In the genomic region with DNA sequence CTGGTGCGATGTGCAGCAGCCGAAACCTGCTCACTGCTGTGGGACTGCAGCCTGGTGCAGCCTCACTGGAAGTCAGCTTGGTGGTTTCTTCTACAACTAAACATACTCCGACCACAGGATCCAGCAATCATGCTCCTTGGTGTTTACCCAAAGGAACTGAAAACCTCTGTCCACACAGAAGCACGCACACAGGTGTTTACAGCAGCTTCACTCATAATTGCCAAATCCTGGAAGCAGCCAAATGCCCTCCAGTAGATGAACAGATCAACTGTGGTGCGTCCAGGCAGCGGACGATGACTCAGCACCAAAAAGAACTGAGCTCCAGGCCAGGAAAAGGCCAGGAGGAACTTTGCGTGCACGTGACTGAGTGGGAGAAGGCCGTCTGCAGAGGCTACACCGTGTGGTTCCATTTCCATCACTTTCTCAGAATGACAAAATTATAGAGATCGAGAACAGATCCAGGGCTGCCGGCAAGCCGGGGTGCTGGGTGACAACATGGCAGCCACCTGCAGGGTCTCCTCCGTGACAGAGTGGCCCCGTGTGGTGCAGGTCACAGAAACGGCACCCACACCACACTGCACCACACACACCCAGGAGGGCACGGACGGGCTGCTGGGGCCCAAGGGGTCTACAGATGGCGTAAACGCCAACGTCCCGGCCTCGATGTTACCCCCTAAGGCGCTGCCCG, we compare ENCODE assay signal across 8 cellular contexts. TPM values are rescaled to one million over a fixed set of nuclear protein-coding genes. Genes with fewer than 3 reads are reported as not detected.
A peak's percentile ranks its signal among the peaks of the same experiment; 100 is the strongest.
DNase-seq lines count a peak whose midpoint lies in the region; ATAC-seq and FAIRE-seq lines count a peak whose summit lies in the region.

No MANE protein-coding gene starts in this region.

- ATAC-seq in HG02938 (IDR thresholded peaks at IDR 0.05; ENCODE audit: unreplicated experiment) = peak; percentile 49
- ATAC-seq in HG02840 (IDR thresholded peaks at IDR 0.05; ENCODE audit: low FRiP score, unreplicated experiment) = no peak
- no peak for ATAC-seq in GM21786 (IDR thresholded peaks at IDR 0.05; ENCODE audit: unreplicated experiment)
- ATAC-seq in HG02870 (IDR thresholded peaks at IDR 0.05; ENCODE audit: unreplicated experiment) = no peak

- in situ Hi-C loops in SK-MEL-5 (cut with HindIII; ENCODE audit: low pct_unique_long_range_greater_than_20kb, low sequenced_read_pairs) = no loop called here

- FAIRE-seq in frontal cortex (lab: Jason Lieb, UNC) = no peak

- DNase-seq in SK-MEL-5 (ENCODE audit: low read depth, low spot score) = peak; percentile 72
- DNase-seq in foreskin melanocyte = peak; percentile 75
- DNase-seq in smooth muscle cell of the brain vasculature (ENCODE audit: low read depth, low spot score) = peak; percentile 23
- no peak for DNase-seq in frontal cortex (ENCODE audit: low spot score in 2 of 2)

RNA-seq across cellular contexts. Expression of a gene that starts 23.1 kb away (rescaled TPM):
- total RNA-seq in SK-MEL-5 (2014; rRNA removed; shearing (Covaris generic)) = 22.4 and 25.5 TPM in 2 replicates
- polyA plus RNA-seq in SK-MEL-5 (2015; cell fraction: cytosol; rRNA removed) = 84.1 and 95.3 TPM in 2 replicates
- 204 and 302 TPM in 2 replicates for polyA plus RNA-seq in SK-MEL-5 (2015; cell fraction: nucleus; rRNA removed)
- 33.0 TPM for total RNA-seq in frontal cortex

RNA-seq across cellular contexts. Expression of a gene that starts 41.1 kb away (rescaled TPM):
- total RNA-seq in SK-MEL-5 (2014; rRNA removed; shearing (Covaris generic)) = not detected in 2 replicates
- not detected in 2 replicates for polyA plus RNA-seq in SK-MEL-5 (2015; cell fraction: cytosol; rRNA removed)
- 1.1 and 1.4 TPM in 2 replicates for polyA plus RNA-seq in SK-MEL-5 (2015; cell fraction: nucleus; rRNA removed)
- not detected for total RNA-seq in frontal cortex

RNA-seq across cellular contexts. Expression of a gene that starts 59.0 kb away (rescaled TPM):
- total RNA-seq in SK-MEL-5 (2014; rRNA removed; shearing (Covaris generic)) = 0.55 and 0.75 TPM in 2 replicates
- polyA plus RNA-seq in SK-MEL-5 (2015; cell fraction: cytosol; rRNA removed) = 0.15 and 0.94 TPM in 2 replicates
- 9.0 and 23.1 TPM in 2 replicates for polyA plus RNA-seq in SK-MEL-5 (2015; cell fraction: nucleus; rRNA removed)
- total RNA-seq in frontal cortex = 1.2 TPM

RNA-seq across cellular contexts. Expression of a gene that starts 59.3 kb away (rescaled TPM):
- 1.4 and 1.7 TPM in 2 replicates for total RNA-seq in SK-MEL-5 (2014; rRNA removed; shearing (Covaris generic))
- 1.8 and 2.2 TPM in 2 replicates for polyA plus RNA-seq in SK-MEL-5 (2015; cell fraction: cytosol; rRNA removed)
- 13.2 and 18.3 TPM in 2 replicates for polyA plus RNA-seq in SK-MEL-5 (2015; cell fraction: nucleus; rRNA removed)
- 12.6 TPM for total RNA-seq in frontal cortex

Comparison
In these comparisons a context has a peak if more than half of its experiments do, and no peak if none do; other contexts are left out.
1. DNase-seq: peak in SK-MEL-5 (single experiment), foreskin melanocyte (single experiment) and smooth muscle cell of the brain vasculature (single experiment); none in frontal cortex (0 of 2).